In genomic region chr10:84156009-84156408, GRCh38 we compare ENCODE assay signal across 1 cellular context.
A peak's percentile ranks its signal among the peaks of the same experiment; 100 is the strongest.
TF ChIP-seq lines count a peak whose summit lies in the region.

No MANE protein-coding gene starts in this region.

TF ChIP-seq in K562, 482 proteins besides CTCF, POLR2A, EP300 and RAD21:
- TF ChIP-seq MYNN (IDR thresholded peaks at IDR 0.05) (no peak), MYNN (CRISPR knock-in tag; IDR thresholded peaks at IDR 0.05) (no peak), KLF10 (CRISPR knock-in tag; IDR thresholded peaks at IDR 0.05) (0 out of 2 replicates have a peak, but pooled peaks have one; percentile 40), SRSF3 (IDR thresholded peaks at IDR 0.05; ENCODE audit: insufficient read depth, low read length) (no peak), CGGBP1 (CRISPR knock-in tag; IDR thresholded peaks at IDR 0.05) (0 out of 2 replicates have a peak, but pooled peaks have one; percentile 43), KAT7 (CRISPR knock-in tag; IDR thresholded peaks at IDR 0.05; ENCODE audit: borderline replicate concordance) (no peak), ZBTB7A (IDR thresholded peaks at IDR 0.05; ENCODE audit: borderline replicate concordance, control insufficient read depth, low read depth, low read length) (no peak), ETV5 (CRISPR knock-in tag; IDR thresholded peaks at IDR 0.05; ENCODE audit: low read depth) (no peak), POLR2H (tag; IDR thresholded peaks at IDR 0.05; ENCODE audit: low read depth) (peak; percentile 73), CREBBP (IDR thresholded peaks at IDR 0.05; ENCODE audit: low read depth, low read length) (no peak), SAFB (IDR thresholded peaks at IDR 0.05; ENCODE audit: borderline replicate concordance, low read depth, low read length) (no peak), KLF13 (tag; IDR thresholded peaks at IDR 0.05; ENCODE audit: borderline replicate concordance, low read depth) (no peak), HNRNPH1 (optimal IDR thresholded peaks at IDR 0.05; ENCODE audit: low read depth, low read length) (no peak), RB1 (IDR thresholded peaks at IDR 0.05; ENCODE audit: low read depth) (no peak), RHOXF2B (CRISPR knock-in tag; conservative IDR thresholded peaks at IDR 0.05) (0 out of 2 replicates have a peak, but pooled peaks have one; percentile 52), IRF2 (CRISPR knock-in tag; IDR thresholded peaks at IDR 0.05) (no peak), NUFIP1 (IDR thresholded peaks at IDR 0.05; ENCODE audit: partially characterized antibody) (no peak), PML (IDR thresholded peaks at IDR 0.05; ENCODE audit: low read length) (no peak), ZNF764 (CRISPR knock-in tag; IDR thresholded peaks at IDR 0.05; ENCODE audit: low read depth) (no peak), RBM22 (IDR thresholded peaks at IDR 0.05; ENCODE audit: low read depth, low read length, poor library complexity, severe bottlenecking) (peak; percentile 23), RNF2 (IDR thresholded peaks at IDR 0.05) (no peak), XRCC5 (IDR thresholded peaks at IDR 0.05; ENCODE audit: low read depth, low read length) (no peak), CHCHD3 (CRISPR knock-in tag; IDR thresholded peaks at IDR 0.05) (no peak), NBN (IDR thresholded peaks at IDR 0.05; ENCODE audit: low read depth) (no peak), ZNF318 (IDR thresholded peaks at IDR 0.05; ENCODE audit: borderline replicate concordance in 1 of 2, low read depth in 1 of 2) (no peak), NRF1 (conservative IDR thresholded peaks at IDR 0.05 in 1 of 2, IDR thresholded peaks at IDR 0.05 in 1 of 2) (no peak), POLR2AphosphoS2 (IDR thresholded peaks at IDR 0.05; ENCODE audit: low read length) (peak; percentile 88), ZNF134 (CRISPR knock-in tag; conservative IDR thresholded peaks at IDR 0.05) (0 out of 2 replicates have a peak, but pooled peaks have one; percentile 16), MXD1 (CRISPR knock-in tag; IDR thresholded peaks at IDR 0.05; ENCODE audit: borderline replicate concordance, poor library complexity, severe bottlenecking) (no peak), CCAR2 (IDR thresholded peaks at IDR 0.05; ENCODE audit: low read depth, low read length) (no peak), PHTF2 (CRISPR knock-in tag; IDR thresholded peaks at IDR 0.05) (no peak), HBP1 (CRISPR knock-in tag; IDR thresholded peaks at IDR 0.05) (peak; percentile 69; the same call in 1 of the 2 replicates), RBM39 (optimal IDR thresholded peaks at IDR 0.05; ENCODE audit: low read depth, low read length) (no peak), ASH1L (IDR thresholded peaks at IDR 0.05; ENCODE audit: borderline replicate concordance, low read depth, partially characterized antibody) (no peak), EZH2 (IDR thresholded peaks at IDR 0.05; ENCODE audit: borderline replicate concordance, low read depth, low read length) (no peak), POLR2G (IDR thresholded peaks at IDR 0.05; ENCODE audit: low read depth, low read length) (no peak), ZBTB33 (CRISPR knock-in tag; IDR thresholded peaks at IDR 0.05) (no peak), POLR2B (IDR thresholded peaks at IDR 0.05; ENCODE audit: low read depth, partially characterized antibody) (peak; percentile 78), PATZ1 (CRISPR knock-in tag; IDR thresholded peaks at IDR 0.05; ENCODE audit: borderline replicate concordance) (no peak), FOXK2 (conservative IDR thresholded peaks at IDR 0.05 in 1 of 2, IDR thresholded peaks at IDR 0.05 in 1 of 2; ENCODE audit: low read depth in 2 of 2) (no peak), POLR2AphosphoS5 (IDR thresholded peaks at IDR 0.05; ENCODE audit: control insufficient read depth, insufficient read depth, low read depth, low read length) (0 out of 2 replicates have a peak, but pooled peaks have one; percentile 38), POLR3A (IDR thresholded peaks at IDR 0.05; ENCODE audit: borderline replicate concordance, extremely low read depth, insufficient read depth, insufficient read length) (no peak)
